19 cellular contexts compared by ENCODE assay signal in the genomic region with DNA sequence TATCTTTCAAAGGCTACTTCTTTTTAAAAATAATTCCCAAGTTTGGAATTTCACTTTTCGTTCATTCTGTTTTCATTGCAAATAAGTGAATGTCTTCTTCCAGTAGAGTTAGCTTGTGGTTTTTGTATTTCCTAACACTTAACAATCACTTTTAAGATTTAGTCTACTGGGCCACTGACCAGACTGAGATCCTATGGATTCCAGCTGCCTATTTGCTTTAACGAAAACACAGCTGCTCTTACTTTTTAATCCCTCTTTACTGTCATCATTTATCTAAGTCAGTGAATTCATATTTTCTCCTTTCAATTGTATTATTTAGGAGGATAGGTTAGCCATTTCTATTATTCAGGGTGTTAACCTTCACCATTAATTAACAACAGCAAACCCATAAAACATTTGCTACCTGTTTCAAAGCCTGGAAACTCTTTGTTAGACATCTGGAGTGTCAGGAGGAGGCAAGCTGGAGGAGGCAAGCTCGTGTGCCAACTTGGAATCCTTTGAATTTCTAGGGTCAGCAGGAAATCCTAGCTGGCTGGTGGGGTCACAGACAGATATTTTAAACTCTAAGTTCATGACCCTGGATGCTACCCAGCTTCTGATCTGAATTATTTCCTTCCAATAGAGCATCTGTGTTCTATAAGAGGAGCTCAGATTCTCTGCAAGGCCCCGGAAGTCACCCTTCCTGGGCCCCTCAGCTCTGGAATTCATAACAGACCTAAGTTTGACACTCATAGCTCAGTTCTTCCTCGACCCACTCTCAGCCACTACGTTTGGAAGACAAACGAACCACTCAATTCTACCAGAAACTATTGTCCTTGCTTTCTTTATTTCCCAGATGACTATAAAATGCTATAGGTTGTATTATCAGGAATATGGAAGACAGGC.
DNase-seq lines count a peak whose midpoint lies in the region; ATAC-seq and TF ChIP-seq lines count a peak whose summit lies in the region.
"Had no signal": no experiment of that assay in that cellular context is flagged by ENCODE, and none has a peak within 500 bp of the region (broad histone marks: within the 10 kb centered on the region; RNA-seq: fewer than 3 reads in every experiment).

No MANE protein-coding gene starts in this region.

- H3K36me3 Mint-ChIP-seq in endodermal cell (ENCODE audit: low read depth): peaks cover 2% of the 10 kb centered on the region
- H3K36me3 Mint-ChIP-seq in mesothelial cell of epicardium: no peaks in the 10 kb centered on the region
- no peaks in the 10 kb centered on the region for H3K36me3 Mint-ChIP-seq in activated T-cell treated with anti-CD3 and anti-CD28 coated beads, Interleukin-2, amount 50 U/mL, for 72 hours (ENCODE audit: insufficient read depth in 2 of 2)

- H3K9me3 ChIP-seq in cardiac muscle cell (ENCODE audit: low read depth): no peaks in the 10 kb centered on the region
- H3K9me3 ChIP-seq in right atrium auricular region: no peaks in the 10 kb centered on the region
- H3K9me3 ChIP-seq in endodermal cell (ENCODE audit: control insufficient read depth, low read length): no peaks in the 10 kb centered on the region
- H3K9me3 ChIP-seq: adrenal gland, upper lobe of left lung had no signal

- H3K4me3 ChIP-seq in cardiac muscle cell (no peak overlapping the region), right atrium auricular region (no peak overlapping the region), endodermal cell (ENCODE audit: low read length) (no peak overlapping the region)
- H3K4me3 ChIP-seq: A549, adrenal gland, upper lobe of left lung had no signal

- peaks cover 27% of the 10 kb centered on the region for H3K4me1 Mint-ChIP-seq in endodermal cell
- H3K4me1 Mint-ChIP-seq in mesothelial cell of epicardium: peaks cover 47% of the 10 kb centered on the region
- H3K4me1 Mint-ChIP-seq in activated T-cell treated with anti-CD3 and anti-CD28 coated beads, Interleukin-2, amount 50 U/mL, for 72 hours (ENCODE audit: low read depth): no peaks in the 10 kb centered on the region
- H3K4me1 Mint-ChIP-seq: activated CD4-positive, alpha-beta T cell treated with anti-CD3 and anti-CD28 coated beads, Interleukin-2, amount 10 ng/mL, durations not matched to agents 24 days and 14 days had no signal

- no peak for TF ChIP-seq CTCF in cardiac muscle cell (IDR thresholded peaks at IDR 0.05; ENCODE audit: low read depth, low read length)
- no peak for TF ChIP-seq CTCF in right atrium auricular region (IDR thresholded peaks at IDR 0.05)
- no peak for TF ChIP-seq CTCF in endodermal cell (conservative IDR thresholded peaks at IDR 0.05)
- TF ChIP-seq CTCF in mesothelial cell of epicardium (IDR thresholded peaks at IDR 0.05; ENCODE audit: unreplicated experiment): no peak
- no peak for TF ChIP-seq CTCF in GM10266 (IDR thresholded peaks at IDR 0.05; ENCODE audit: control insufficient read depth, insufficient read depth, low read depth, missing control alignments)

- H3K27ac Mint-ChIP-seq in endodermal cell (no peak overlapping the region), mesothelial cell of epicardium (peak overlapping the region; percentile 65)
- H3K27ac Mint-ChIP-seq in activated T-cell treated with anti-CD3 and anti-CD28 coated beads, Interleukin-2, amount 50 U/mL, for 72 hours: no peak overlapping the region
- H3K27ac Mint-ChIP-seq: activated CD4-positive, alpha-beta T cell treated with anti-CD3 and anti-CD28 coated beads, Interleukin-2, amount 10 ng/mL, durations not matched to agents 24 days and 14 days had no signal

- H3K27me3 ChIP-seq in cardiac muscle cell (no peaks in the 10 kb centered on the region), right atrium auricular region (no peaks in the 10 kb centered on the region), endodermal cell (ENCODE audit: control insufficient read depth, insufficient read depth, low read length, poor library complexity, severe bottlenecking) (no peaks in the 10 kb centered on the region)
- H3K27me3 ChIP-seq: adrenal gland, upper lobe of left lung had no signal

- no peak overlapping the region for H3K27ac ChIP-seq in cardiac muscle cell
- H3K27ac ChIP-seq in right atrium auricular region: no peak overlapping the region
- H3K27ac ChIP-seq in endodermal cell (ENCODE audit: low read depth, low read length): peak overlapping the region; percentile 24
- H3K27ac ChIP-seq: A549, adrenal gland, C4-2B, upper lobe of left lung had no signal

- H3K4me1 ChIP-seq in cardiac muscle cell (ENCODE audit: low read depth) (no peaks in the 10 kb centered on the region), right atrium auricular region (no peaks in the 10 kb centered on the region), endodermal cell (ENCODE audit: control insufficient read depth, insufficient read depth, low read length) (no peaks in the 10 kb centered on the region)
- H3K4me1 ChIP-seq: A549, upper lobe of left lung had no signal

- H3K36me3 ChIP-seq in cardiac muscle cell (no peaks in the 10 kb centered on the region), right atrium auricular region (no peaks in the 10 kb centered on the region), endodermal cell (ENCODE audit: control insufficient read depth, insufficient read depth, low read length) (no peaks in the 10 kb centered on the region)
- H3K36me3 ChIP-seq: adrenal gland, upper lobe of left lung had no signal

- WGBS in endodermal cell (ENCODE audit: insufficient coverage in 1 of 2, insufficient read length in 1 of 2), 2 experiments: 80 to 88% methylated on average over 1 to 7 of the region's 7 CpGs

- peaks cover 9% of the 10 kb centered on the region for H3K9me3 Mint-ChIP-seq in endodermal cell
- H3K9me3 Mint-ChIP-seq in mesothelial cell of epicardium: no peaks in the 10 kb centered on the region
- H3K9me3 Mint-ChIP-seq in activated T-cell treated with anti-CD3 and anti-CD28 coated beads, Interleukin-2, amount 50 U/mL, for 72 hours: no peaks in the 10 kb centered on the region
- H3K9me3 Mint-ChIP-seq: activated CD4-positive, alpha-beta T cell treated with anti-CD3 and anti-CD28 coated beads, Interleukin-2, amount 10 ng/mL, durations not matched to agents 24 days and 14 days had no signal

- H3K27me3 Mint-ChIP-seq in endodermal cell (ENCODE audit: insufficient read depth): no peaks in the 10 kb centered on the region
- no peaks in the 10 kb centered on the region for H3K27me3 Mint-ChIP-seq in mesothelial cell of epicardium (ENCODE audit: low read depth)
- no peaks in the 10 kb centered on the region for H3K27me3 Mint-ChIP-seq in activated T-cell treated with anti-CD3 and anti-CD28 coated beads, Interleukin-2, amount 50 U/mL, for 72 hours (ENCODE audit: low read depth)
- H3K27me3 Mint-ChIP-seq: activated CD4-positive, alpha-beta T cell treated with anti-CD3 and anti-CD28 coated beads, Interleukin-2, amount 10 ng/mL, durations not matched to agents 24 days and 14 days had no signal

- H3K9ac ChIP-seq in endodermal cell (ENCODE audit: extremely low read depth, low read length, poor library complexity, severe bottlenecking): no peak overlapping the region

- no peak overlapping the region for H3K4me3 Mint-ChIP-seq in endodermal cell
- no peak overlapping the region for H3K4me3 Mint-ChIP-seq in mesothelial cell of epicardium
- H3K4me3 Mint-ChIP-seq in activated T-cell treated with anti-CD3 and anti-CD28 coated beads, Interleukin-2, amount 50 U/mL, for 72 hours: no peak overlapping the region
- H3K4me3 Mint-ChIP-seq: activated CD4-positive, alpha-beta T cell treated with anti-CD3 and anti-CD28 coated beads, Interleukin-2, amount 10 ng/mL, durations not matched to agents 24 days and 14 days had no signal

- no peak for ATAC-seq in activated T-cell treated with anti-CD3 and anti-CD28 coated beads, Interleukin-2, amount 50 U/mL, for 72 hours (replicated peaks in 1 of 2)
- ATAC-seq: A549; left ventricle myocardium superior; stimulated activated naive CD8-positive, alpha-beta T cell treated with anti-CD3 and anti-CD28 coated beads, Interleukin-15, Interleukin-2, amounts not matched to agents 100 U/mL and 50 U/mL, for 24 hours had no signal

- DNase-seq in cardiac muscle cell (ENCODE audit: low read depth in 1 of 2, low spot score in 1 of 2) (peak; percentile 3 to 76), right atrium auricular region (ENCODE audit: low spot score) (no peak), endodermal cell (no peak), mesothelial cell of epicardium (ENCODE audit: low spot score in 2 of 2, unreplicated experiment in 2 of 2) (no peak), smooth muscle cell of the brain vasculature (ENCODE audit: low read depth, low spot score) (peak; percentile 36), NCI-H226 (no peak), GM10266 (ENCODE audit: extremely low spot score) (no peak)
- DNase-seq in activated T-cell treated with anti-CD3 and anti-CD28 coated beads, Interleukin-2, amount 50 U/mL, for 72 hours: no peak
- DNase-seq: activated CD4-positive, alpha-beta T cell treated with anti-CD3 and anti-CD28 coated beads, Interleukin-2, amount 10 ng/mL, durations not matched to agents 24 days and 14 days; activated effector memory CD4-positive, alpha-beta T cell treated with Interleukin-2 at 50 U/mL for 16 hours; adrenal gland; left ventricle myocardium superior; NCI-H1436 treated with DMSO at 0.1 percent for 48 hours; NK-92 treated with Interleukin-12 subunit alpha and Interleukin-12 subunit beta, amount 100 ng/mL, for 24 hours; RPMI8226; stimulated activated naive CD8-positive, alpha-beta T cell treated with anti-CD3 and anti-CD28 coated beads, Interleukin-15, Interleukin-2, amounts not matched to agents 100 U/mL and 50 U/mL, for 24 hours; upper lobe of left lung had no signal

Comparison
In these comparisons a context has a peak if more than half of its experiments do, and no peak if none do; other contexts are left out.
1. DNase-seq: peak in cardiac muscle cell (2 of 2) and smooth muscle cell of the brain vasculature (single experiment); none in right atrium auricular region (single experiment), endodermal cell (single experiment), mesothelial cell of epicardium (0 of 2), NCI-H226 (single experiment), activated T-cell treated with anti-CD3 and anti-CD28 coated beads, Interleukin-2, amount 50 U/mL, for 72 hours (0 of 2) and GM10266 (single experiment).